1 cellular context compared by ENCODE assay signal in the genomic region with DNA sequence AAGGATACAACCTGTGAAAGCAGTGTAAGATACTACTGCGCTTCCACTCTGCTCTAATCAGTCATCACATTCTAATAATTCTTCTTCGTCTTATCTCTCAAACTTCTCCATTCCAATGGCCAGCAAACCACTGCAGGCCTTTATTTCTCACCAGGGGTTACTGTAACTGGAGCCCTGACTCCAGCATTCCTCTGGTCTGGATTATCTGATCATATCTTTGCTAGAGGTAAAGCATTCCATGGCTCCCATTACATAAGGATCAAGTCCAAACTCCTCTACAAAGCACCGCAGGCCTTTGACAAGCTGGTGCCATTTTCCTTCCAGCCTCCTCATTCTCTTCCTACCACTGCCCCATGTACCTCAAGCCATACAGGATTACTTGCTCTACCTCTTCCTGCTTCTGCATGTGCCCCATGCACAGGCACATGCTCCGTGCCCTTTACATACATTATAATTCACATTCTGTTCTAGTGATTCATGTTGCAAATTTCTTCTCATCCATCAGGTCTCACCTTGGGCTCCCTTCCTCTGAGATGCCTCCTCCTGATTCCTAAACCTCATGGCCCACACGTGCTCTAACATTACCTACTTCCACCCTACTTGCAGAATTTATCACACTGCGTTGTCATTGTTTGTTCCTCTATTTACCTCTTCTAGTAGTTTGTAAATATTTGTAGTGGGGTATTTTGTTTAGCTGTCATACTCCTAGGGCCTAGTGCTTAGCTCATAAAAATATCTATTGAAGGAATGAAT.
TF ChIP-seq lines count a peak whose summit lies in the region.

No MANE protein-coding gene starts in this region.

TF ChIP-seq in K562, 482 proteins besides CTCF, POLR2A, EP300 and RAD21 (continued from another document):
- TF ChIP-seq, protein P1, sequence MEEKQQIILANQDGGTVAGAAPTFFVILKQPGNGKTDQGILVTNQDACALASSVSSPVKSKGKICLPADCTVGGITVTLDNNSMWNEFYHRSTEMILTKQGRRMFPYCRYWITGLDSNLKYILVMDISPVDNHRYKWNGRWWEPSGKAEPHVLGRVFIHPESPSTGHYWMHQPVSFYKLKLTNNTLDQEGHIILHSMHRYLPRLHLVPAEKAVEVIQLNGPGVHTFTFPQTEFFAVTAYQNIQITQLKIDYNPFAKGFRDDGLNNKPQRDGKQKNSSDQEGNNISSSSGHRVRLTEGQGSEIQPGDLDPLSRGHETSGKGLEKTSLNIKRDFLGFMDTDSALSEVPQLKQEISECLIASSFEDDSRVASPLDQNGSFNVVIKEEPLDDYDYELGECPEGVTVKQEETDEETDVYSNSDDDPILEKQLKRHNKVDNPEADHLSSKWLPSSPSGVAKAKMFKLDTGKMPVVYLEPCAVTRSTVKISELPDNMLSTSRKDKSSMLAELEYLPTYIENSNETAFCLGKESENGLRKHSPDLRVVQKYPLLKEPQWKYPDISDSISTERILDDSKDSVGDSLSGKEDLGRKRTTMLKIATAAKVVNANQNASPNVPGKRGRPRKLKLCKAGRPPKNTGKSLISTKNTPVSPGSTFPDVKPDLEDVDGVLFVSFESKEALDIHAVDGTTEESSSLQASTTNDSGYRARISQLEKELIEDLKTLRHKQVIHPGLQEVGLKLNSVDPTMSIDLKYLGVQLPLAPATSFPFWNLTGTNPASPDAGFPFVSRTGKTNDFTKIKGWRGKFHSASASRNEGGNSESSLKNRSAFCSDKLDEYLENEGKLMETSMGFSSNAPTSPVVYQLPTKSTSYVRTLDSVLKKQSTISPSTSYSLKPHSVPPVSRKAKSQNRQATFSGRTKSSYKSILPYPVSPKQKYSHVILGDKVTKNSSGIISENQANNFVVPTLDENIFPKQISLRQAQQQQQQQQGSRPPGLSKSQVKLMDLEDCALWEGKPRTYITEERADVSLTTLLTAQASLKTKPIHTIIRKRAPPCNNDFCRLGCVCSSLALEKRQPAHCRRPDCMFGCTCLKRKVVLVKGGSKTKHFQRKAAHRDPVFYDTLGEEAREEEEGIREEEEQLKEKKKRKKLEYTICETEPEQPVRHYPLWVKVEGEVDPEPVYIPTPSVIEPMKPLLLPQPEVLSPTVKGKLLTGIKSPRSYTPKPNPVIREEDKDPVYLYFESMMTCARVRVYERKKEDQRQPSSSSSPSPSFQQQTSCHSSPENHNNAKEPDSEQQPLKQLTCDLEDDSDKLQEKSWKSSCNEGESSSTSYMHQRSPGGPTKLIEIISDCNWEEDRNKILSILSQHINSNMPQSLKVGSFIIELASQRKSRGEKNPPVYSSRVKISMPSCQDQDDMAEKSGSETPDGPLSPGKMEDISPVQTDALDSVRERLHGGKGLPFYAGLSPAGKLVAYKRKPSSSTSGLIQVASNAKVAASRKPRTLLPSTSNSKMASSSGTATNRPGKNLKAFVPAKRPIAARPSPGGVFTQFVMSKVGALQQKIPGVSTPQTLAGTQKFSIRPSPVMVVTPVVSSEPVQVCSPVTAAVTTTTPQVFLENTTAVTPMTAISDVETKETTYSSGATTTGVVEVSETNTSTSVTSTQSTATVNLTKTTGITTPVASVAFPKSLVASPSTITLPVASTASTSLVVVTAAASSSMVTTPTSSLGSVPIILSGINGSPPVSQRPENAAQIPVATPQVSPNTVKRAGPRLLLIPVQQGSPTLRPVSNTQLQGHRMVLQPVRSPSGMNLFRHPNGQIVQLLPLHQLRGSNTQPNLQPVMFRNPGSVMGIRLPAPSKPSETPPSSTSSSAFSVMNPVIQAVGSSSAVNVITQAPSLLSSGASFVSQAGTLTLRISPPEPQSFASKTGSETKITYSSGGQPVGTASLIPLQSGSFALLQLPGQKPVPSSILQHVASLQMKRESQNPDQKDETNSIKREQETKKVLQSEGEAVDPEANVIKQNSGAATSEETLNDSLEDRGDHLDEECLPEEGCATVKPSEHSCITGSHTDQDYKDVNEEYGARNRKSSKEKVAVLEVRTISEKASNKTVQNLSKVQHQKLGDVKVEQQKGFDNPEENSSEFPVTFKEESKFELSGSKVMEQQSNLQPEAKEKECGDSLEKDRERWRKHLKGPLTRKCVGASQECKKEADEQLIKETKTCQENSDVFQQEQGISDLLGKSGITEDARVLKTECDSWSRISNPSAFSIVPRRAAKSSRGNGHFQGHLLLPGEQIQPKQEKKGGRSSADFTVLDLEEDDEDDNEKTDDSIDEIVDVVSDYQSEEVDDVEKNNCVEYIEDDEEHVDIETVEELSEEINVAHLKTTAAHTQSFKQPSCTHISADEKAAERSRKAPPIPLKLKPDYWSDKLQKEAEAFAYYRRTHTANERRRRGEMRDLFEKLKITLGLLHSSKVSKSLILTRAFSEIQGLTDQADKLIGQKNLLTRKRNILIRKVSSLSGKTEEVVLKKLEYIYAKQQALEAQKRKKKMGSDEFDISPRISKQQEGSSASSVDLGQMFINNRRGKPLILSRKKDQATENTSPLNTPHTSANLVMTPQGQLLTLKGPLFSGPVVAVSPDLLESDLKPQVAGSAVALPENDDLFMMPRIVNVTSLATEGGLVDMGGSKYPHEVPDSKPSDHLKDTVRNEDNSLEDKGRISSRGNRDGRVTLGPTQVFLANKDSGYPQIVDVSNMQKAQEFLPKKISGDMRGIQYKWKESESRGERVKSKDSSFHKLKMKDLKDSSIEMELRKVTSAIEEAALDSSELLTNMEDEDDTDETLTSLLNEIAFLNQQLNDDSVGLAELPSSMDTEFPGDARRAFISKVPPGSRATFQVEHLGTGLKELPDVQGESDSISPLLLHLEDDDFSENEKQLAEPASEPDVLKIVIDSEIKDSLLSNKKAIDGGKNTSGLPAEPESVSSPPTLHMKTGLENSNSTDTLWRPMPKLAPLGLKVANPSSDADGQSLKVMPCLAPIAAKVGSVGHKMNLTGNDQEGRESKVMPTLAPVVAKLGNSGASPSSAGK (IDR thresholded peaks at IDR 0.05) = peak; percentile 26; the same call in 1 of the 2 replicates
